Comparison of ENCODE assay signal across 1 cellular context in the genomic region with DNA sequence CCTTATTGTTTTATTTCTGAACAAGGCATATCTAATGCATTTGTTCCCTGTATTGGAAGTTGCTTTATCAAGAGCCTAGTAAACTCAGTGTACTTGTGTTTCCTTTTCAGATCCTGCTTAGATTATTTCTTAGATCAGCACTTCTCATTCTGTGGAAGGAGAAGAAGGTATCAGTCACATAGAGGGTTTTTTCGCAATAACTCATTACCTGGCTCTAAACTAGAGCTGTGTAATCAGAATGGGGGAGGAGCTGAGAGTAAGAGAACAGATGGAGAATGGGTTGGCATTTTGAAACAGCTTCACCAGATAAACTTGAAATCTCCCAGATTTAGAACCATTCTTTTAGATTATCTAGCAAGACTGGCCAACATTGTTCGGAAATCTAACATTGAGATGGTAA.
TF ChIP-seq lines count a peak whose summit lies in the region.

No MANE protein-coding gene starts in this region.

TF ChIP-seq in WTC11, 78 proteins besides CTCF, POLR2A, EP300 and RAD21 (continued from another document):
- TF ChIP-seq CREM (CRISPR knock-in tag; IDR thresholded peaks at IDR 0.05) = no peak
- TF ChIP-seq, protein P1, sequence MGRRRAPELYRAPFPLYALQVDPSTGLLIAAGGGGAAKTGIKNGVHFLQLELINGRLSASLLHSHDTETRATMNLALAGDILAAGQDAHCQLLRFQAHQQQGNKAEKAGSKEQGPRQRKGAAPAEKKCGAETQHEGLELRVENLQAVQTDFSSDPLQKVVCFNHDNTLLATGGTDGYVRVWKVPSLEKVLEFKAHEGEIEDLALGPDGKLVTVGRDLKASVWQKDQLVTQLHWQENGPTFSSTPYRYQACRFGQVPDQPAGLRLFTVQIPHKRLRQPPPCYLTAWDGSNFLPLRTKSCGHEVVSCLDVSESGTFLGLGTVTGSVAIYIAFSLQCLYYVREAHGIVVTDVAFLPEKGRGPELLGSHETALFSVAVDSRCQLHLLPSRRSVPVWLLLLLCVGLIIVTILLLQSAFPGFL (CRISPR knock-in tag; IDR thresholded peaks at IDR 0.05; ENCODE audit: borderline replicate concordance) = no peak
- TF ChIP-seq ATF6 (CRISPR knock-in tag; IDR thresholded peaks at IDR 0.05) = no peak
- TF ChIP-seq JUN (CRISPR knock-in tag; IDR thresholded peaks at IDR 0.05) = no peak
- no peak for TF ChIP-seq NFYB (CRISPR knock-in tag; conservative IDR thresholded peaks at IDR 0.05; ENCODE audit: low read depth)
- TF ChIP-seq EMX1 (CRISPR knock-in tag; IDR thresholded peaks at IDR 0.05) = no peak
- no peak for TF ChIP-seq CREB1 (CRISPR knock-in tag; IDR thresholded peaks at IDR 0.05)
